In the genomic region with DNA sequence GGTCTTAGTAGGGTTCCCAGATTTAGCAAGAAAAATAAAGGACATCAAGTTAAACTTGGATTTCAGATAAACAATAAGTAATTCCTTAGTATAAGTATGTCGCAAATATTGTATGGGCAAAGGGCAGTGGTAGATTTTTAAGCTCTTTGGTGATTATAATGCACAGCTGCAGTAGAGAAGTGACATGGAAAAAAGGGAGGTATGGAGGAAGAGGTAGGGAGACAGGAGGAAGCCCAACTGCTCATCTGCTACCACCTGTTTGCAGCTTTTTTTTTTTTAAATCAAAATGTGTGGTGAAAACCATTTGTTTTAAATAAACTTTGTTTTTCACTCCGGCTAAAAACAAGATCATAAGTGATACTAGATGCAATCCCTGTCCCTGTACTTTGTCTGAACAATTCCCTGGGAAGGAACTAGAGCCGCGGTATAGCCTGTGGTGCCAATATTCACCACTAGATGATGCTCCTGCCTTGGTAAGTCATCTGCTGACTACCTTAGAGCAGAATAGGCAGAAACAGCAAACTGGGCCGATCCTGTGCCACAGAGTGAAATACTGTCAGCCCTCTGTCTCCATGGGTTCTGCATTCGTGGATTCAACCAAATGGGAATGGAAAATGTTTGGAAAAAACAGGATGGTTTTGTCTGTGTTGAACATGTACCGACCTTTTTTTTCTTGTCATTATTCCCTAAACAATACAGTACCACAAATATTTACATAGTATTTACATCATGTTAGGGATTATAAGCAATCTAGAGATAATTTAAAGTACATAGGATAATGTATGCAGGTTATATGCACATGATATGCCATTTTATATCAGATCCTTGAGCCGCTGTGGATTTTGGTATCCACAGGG, we compare ENCODE assay signal across 8 cellular contexts.
A peak's percentile ranks its signal among the peaks of the same experiment; 100 is the strongest.
DNase-seq lines count a peak whose midpoint lies in the region; ATAC-seq, FAIRE-seq and TF ChIP-seq lines count a peak whose summit lies in the region.

No MANE protein-coding gene starts in this region.

- H3K4me1 ChIP-seq in adipocyte (ENCODE audit: control insufficient read depth, insufficient read depth, low read length) (no peaks in the 10 kb centered on the region), left ventricle myocardium inferior (no peaks in the 10 kb centered on the region)

- no peaks in the 10 kb centered on the region for H3K9me3 ChIP-seq in adipocyte (ENCODE audit: control insufficient read depth, low read length)
- H3K9me3 ChIP-seq in left ventricle myocardium inferior (replicated peaks): no peaks in the 10 kb centered on the region

- no peak for TF ChIP-seq POLR2A in GM12892 (IDR thresholded peaks at IDR 0.05; ENCODE audit: low read depth, low read length)

- TF ChIP-seq CTCF in left ventricle myocardium inferior (IDR thresholded peaks at IDR 0.05; ENCODE audit: borderline replicate concordance): peak; percentile 96
- peak; percentile 100 for TF ChIP-seq CTCF in retinal pigment epithelial cell (conservative IDR thresholded peaks at IDR 0.05; ENCODE audit: low read depth, low read length)

- H3K4me3 ChIP-seq in adipocyte (ENCODE audit: low read length): no peak overlapping the region
- no peak overlapping the region for H3K4me3 ChIP-seq in left ventricle myocardium inferior
- no peak overlapping the region for H3K4me3 ChIP-seq in retinal pigment epithelial cell (ENCODE audit: low read length)

- H3K27ac ChIP-seq in left ventricle myocardium inferior (replicated peaks): no peak overlapping the region

- intact Hi-C loops in left ventricle myocardium inferior (cut with micrococcal nuclease): loop anchor here (10.0 kb wide), 1 partner anchor 125 kb away; no protein-coding TSS in a partner anchor

- H3K27me3 ChIP-seq in adipocyte (replicated peaks; ENCODE audit: control insufficient read depth, insufficient read depth, low read length) (no peaks in the 10 kb centered on the region), left ventricle myocardium inferior (ENCODE audit: low read depth) (no peaks in the 10 kb centered on the region)

- ATAC-seq in HG02623 (IDR thresholded peaks at IDR 0.05; ENCODE audit: unreplicated experiment): peak; percentile 99

- FAIRE-seq in GM12892 (lab: Jason Lieb, UNC): peak; percentile 89

- DNase-seq in GM12892 (ENCODE audit: insufficient read length) (no peak), NCI-H1105 treated with DMSO at 0.1 percent for 48 hours (lab: John Stamatoyannopoulos, UW) (peak; percentile 81), SW 1271 (lab: John Stamatoyannopoulos, UW) (peak; percentile 15 to 77), adipocyte (ENCODE audit: low read depth) (peak; percentile 86), left ventricle myocardium inferior (peak; percentile 58), retinal pigment epithelial cell (ENCODE audit: low read depth) (no peak), OCI-M2 (lab: John Stamatoyannopoulos, UW; ENCODE audit: unreplicated experiment) (no peak)

- no peaks in the 10 kb centered on the region for H3K36me3 ChIP-seq in adipocyte (ENCODE audit: control insufficient read depth, insufficient read depth, low read length, severe bottlenecking)
- H3K36me3 ChIP-seq in left ventricle myocardium inferior: no peaks in the 10 kb centered on the region

- no peak overlapping the region for H3K9ac ChIP-seq in adipocyte (ENCODE audit: low read length)

Comparison
In these comparisons a context has a peak if more than half of its experiments do, and no peak if none do; other contexts are left out.
1. DNase-seq: peak in NCI-H1105 treated with DMSO at 0.1 percent for 48 hours (single experiment), SW 1271 (2 of 2), adipocyte (single experiment) and left ventricle myocardium inferior (single experiment); none in GM12892 (single experiment), retinal pigment epithelial cell (single experiment) and OCI-M2 (single experiment).